9 cellular contexts compared by ENCODE assay signal in genomic region chr12:94204647-94205247, GRCh38. TPM values are rescaled to one million over a fixed set of nuclear protein-coding genes. Genes with fewer than 3 reads are reported as not detected.
DNase-seq lines count a peak whose midpoint lies in the region; ATAC-seq and TF ChIP-seq lines count a peak whose summit lies in the region.
"Had no signal": no experiment of that assay in that cellular context is flagged by ENCODE, and none has a peak within 500 bp of the region (broad histone marks: within the 10 kb centered on the region; RNA-seq: fewer than 3 reads in every experiment).

No MANE protein-coding gene starts in this region.

- POLR2A ChIA-PET in activated B cell treated with CpG ODN at 0.5 μM for 24 hours (lab: Charles Lee), result interaction anchor here (0.6 to 4.7 kb wide), 13 partner anchors 12 to 763 kb away, joined by 3 to 64 read pairs (median 4); partner anchors contain the start of genes PLXNC1 and UBE2N

- intact Hi-C loops in activated B cell treated with CpG ODN at 0.5 μM for 24 hours (cut with micrococcal nuclease), result loop anchor here (2.0 to 10.0 kb wide), 3 partner anchors 16 to 560 kb away; no protein-coding TSS in a partner anchor
- intact Hi-C loops in spleen (cut with DNase I; ENCODE audit: low total_unique reads), result no loop called here

- H3K9me3 ChIP-seq in spleen (no peaks in the 10 kb centered on the region), tibial nerve (no peaks in the 10 kb centered on the region)

- H3K27ac ChIP-seq in spleen (peak overlapping the region in 7 of 8 donors; percentile 85 to 95 (median 90)), tibial nerve (no peak overlapping the region)

- 14 to 35% (median 17%) methylated on average over 3 of the region's 3 CpGs for WGBS in spleen, 5 donors
- 61 to 72% methylated on average over 3 of the region's 3 CpGs for WGBS in tibial nerve, 2 donors

- H3K27ac Mint-ChIP-seq in activated B cell treated with CpG ODN at 0.5 μM for 24 hours, result peak overlapping the region; percentile 98
- H3K27ac Mint-ChIP-seq: WTC11 had no signal

- H3K4me3 Mint-ChIP-seq in activated B cell treated with CpG ODN at 0.5 μM for 24 hours, result peak overlapping the region; percentile 72
- H3K4me3 Mint-ChIP-seq: WTC11 had no signal

- no peaks in the 10 kb centered on the region for H3K27me3 Mint-ChIP-seq in activated B cell treated with CpG ODN at 0.5 μM for 24 hours

- H3K4me1 ChIP-seq in spleen, result peaks cover 24 to 77% (median 62%) of the 10 kb centered on the region in 6 donors
- H3K4me1 ChIP-seq in tibial nerve, result peaks cover 0 to 25% (median 10%) of the 10 kb centered on the region in 4 donors

- peaks cover 0 to 28% (median under 1%) of the 10 kb centered on the region in 6 donors for H3K36me3 ChIP-seq in spleen
- no peaks in the 10 kb centered on the region for H3K36me3 ChIP-seq in tibial nerve

- DNase-seq in SIG-M5 treated with dmso at 0.1 percent for 504 hours (lab: John Stamatoyannopoulos, UW; ENCODE audit: unreplicated experiment) (peak; percentile 62), SIG-M5 (lab: John Stamatoyannopoulos, UW) (no peak), activated B cell treated with CpG ODN at 0.5 μM for 24 hours (no peak), spleen (no peak), RPMI8226 (no peak), tibial nerve (ENCODE audit: low spot score in 2 of 2) (no peak)

- H3K27me3 ChIP-seq in spleen (replicated peaks in 1 of 7), result no peaks in the 10 kb centered on the region
- H3K27me3 ChIP-seq in tibial nerve, result no peaks in the 10 kb centered on the region

- H3K36me3 Mint-ChIP-seq in activated B cell treated with CpG ODN at 0.5 μM for 24 hours (ENCODE audit: low read depth), result peaks cover 28% of the 10 kb centered on the region

- TF ChIP-seq POLR2A in spleen (IDR thresholded peaks at IDR 0.05) (no peak), tibial nerve (IDR thresholded peaks at IDR 0.05) (no peak)

- H3K4me3 ChIP-seq in spleen (peak overlapping the region in 1 of 8 donors; percentile 23), tibial nerve (no peak overlapping the region)

- ATAC-seq in HG02870 (IDR thresholded peaks at IDR 0.05; ENCODE audit: unreplicated experiment), result peak; percentile 30
- ATAC-seq in activated B cell treated with CpG ODN at 0.5 μM for 24 hours (ENCODE audit: low read depth), result peak; percentile 9
- no peak for ATAC-seq in HG02678 (IDR thresholded peaks at IDR 0.05; ENCODE audit: unreplicated experiment)

- no peaks in the 10 kb centered on the region for H3K9me3 Mint-ChIP-seq in activated B cell treated with CpG ODN at 0.5 μM for 24 hours

- H3K4me1 Mint-ChIP-seq in activated B cell treated with CpG ODN at 0.5 μM for 24 hours, result peaks cover 74% of the 10 kb centered on the region

- TF ChIP-seq CTCF in activated B cell treated with CpG ODN at 0.5 μM for 24 hours (IDR thresholded peaks at IDR 0.05) (no peak), spleen (IDR thresholded peaks at IDR 0.05 in 8 of 11, conservative IDR thresholded peaks at IDR 0.05 in 3 of 11) (no peak), tibial nerve (IDR thresholded peaks at IDR 0.05) (no peak)

- no peak for TF ChIP-seq EP300 in tibial nerve (IDR thresholded peaks at IDR 0.05)

- CTCF ChIA-PET in activated B cell treated with CpG ODN at 0.5 μM for 24 hours (lab: Charles Lee), result interaction anchor here (0.7 to 1.8 kb wide), 3 partner anchors 40 to 56 kb away, joined by 3 to 5 read pairs (median 5); no protein-coding TSS in a partner anchor

RNA-seq across cellular contexts. Expression of gene PLXNC1, which starts 56.4 kb away (rescaled TPM):
- total RNA-seq in activated B cell treated with CpG ODN at 0.5 μM for 24 hours (27.0 and 30.9 TPM in 2 replicates), spleen (100 to 1,000 TPM in 3 of 7 donors, 10 to 100 TPM in 4; 47.3 to 138 (median 82.8) TPM), tibial nerve (10 to 100 TPM in 2 of 4 donors, 1 to 10 TPM in 2; 9.0 to 20.8 (median 11.4) TPM)
- polyA plus RNA-seq in spleen, result 10 to 100 TPM in 1 of 3 donors, 1 to 10 TPM in 2; 6.8 to 11.7 (median 8.5) TPM

Comparison
In these comparisons a context has a peak if more than half of its experiments do, and no peak if none do; other contexts are left out.
1. H3K27ac ChIP-seq: peak in spleen (7 of 8); none in tibial nerve (0 of 4).